ENCODE assay signal across 19 cellular contexts in the genomic region with DNA sequence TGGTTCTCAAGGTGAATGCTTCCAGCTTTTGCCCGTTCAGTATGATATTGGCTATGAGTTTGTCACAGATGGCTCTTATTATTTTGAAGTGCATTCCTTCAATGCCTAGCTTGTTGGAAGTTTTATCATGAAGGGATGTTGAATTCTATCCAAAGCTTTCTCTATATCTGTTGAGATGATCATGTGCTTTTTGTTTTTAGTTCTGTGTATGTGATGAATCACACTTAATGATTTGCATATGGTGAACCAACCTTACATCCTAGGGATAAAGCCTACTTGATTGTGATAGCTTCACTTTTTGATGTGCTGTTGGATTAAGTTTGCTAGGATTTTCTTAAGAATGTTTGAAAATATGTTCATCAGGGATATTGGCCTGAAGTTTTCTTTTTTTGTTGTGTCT.
"Had no signal": no experiment of that assay in that cellular context is flagged by ENCODE, and none has a peak within 500 bp of the region (broad histone marks: within the 10 kb centered on the region; RNA-seq: fewer than 3 reads in every experiment).

No MANE protein-coding gene starts in this region.

- H3K4me3 ChIP-seq: adrenal gland, colonic mucosa, esophagus squamous epithelium, hepatocyte, left lung, ovary, right lobe of liver, testis, upper lobe of right lung had no signal

- H3K4me1 ChIP-seq: adrenal gland, colonic mucosa, esophagus squamous epithelium, left lung, right lobe of liver, testis, upper lobe of right lung had no signal

- H3K27ac ChIP-seq: adrenal gland, colonic mucosa, esophagus squamous epithelium, hepatocyte, left lung, ovary, right lobe of liver, testis, upper lobe of right lung had no signal

- H3K36me3 Mint-ChIP-seq: T-cell had no signal

- FAIRE-seq: endothelial cell of umbilical vein, kidney had no signal

- H3K4me2 ChIP-seq: hepatocyte had no signal

- H3K9me3 Mint-ChIP-seq: stimulated activated naive CD8-positive, alpha-beta T cell treated with anti-CD3 and anti-CD28 coated beads, Interleukin-15, Interleukin-2, amounts not matched to agents 100 ng/mL and 50 ng/mL, for 24 hours had no signal

- H3K9me3 ChIP-seq: adrenal gland, colonic mucosa, esophagus squamous epithelium, left lung, ovary, right lobe of liver, testis, upper lobe of right lung had no signal

- ATAC-seq: left lung, right lobe of liver, T-cell, upper lobe of right lung had no signal

- H3K79me2 ChIP-seq: hepatocyte had no signal

- H3K27me3 ChIP-seq: colonic mucosa, esophagus squamous epithelium, hepatocyte, left lung, ovary, right lobe of liver, testis had no signal

- H2AFZ ChIP-seq: hepatocyte had no signal

- H3K27ac Mint-ChIP-seq: stimulated activated naive CD8-positive, alpha-beta T cell treated with anti-CD3 and anti-CD28 coated beads, Interleukin-15, Interleukin-2, amounts not matched to agents 100 ng/mL and 50 ng/mL, for 24 hours; T-cell had no signal

- H3K36me3 ChIP-seq: adrenal gland, colonic mucosa, esophagus squamous epithelium, left lung, ovary, right lobe of liver, upper lobe of right lung had no signal

- H3K4me3 Mint-ChIP-seq: neural crest cell; stimulated activated naive CD8-positive, alpha-beta T cell treated with anti-CD3 and anti-CD28 coated beads, Interleukin-15, Interleukin-2, amounts not matched to agents 100 ng/mL and 50 ng/mL, for 24 hours; T-cell had no signal

- H3K4me1 Mint-ChIP-seq: neural crest cell, T-cell had no signal

- DNase-seq: activated CD4-positive, CD25-positive, alpha-beta regulatory T cell treated with anti-CD3 and anti-CD28 coated beads, Interleukin-2, amount 50 U/mL, for 72 hours; activated naive CD4-positive, alpha-beta T cell treated with Interleukin-2 at 50 U/mL for 16 hours; adrenal gland; caudate nucleus; colonic mucosa; esophagus squamous epithelium; kidney; left lung; mammary epithelial cell; ovary; right lobe of liver; T-cell; T-helper 9 cell; testis; upper lobe of right lung had no signal
